8 cellular contexts compared by ENCODE assay signal in genomic region chr4:102825261-102826071, GRCh38. TPM values are rescaled to one million over a fixed set of nuclear protein-coding genes. Genes with fewer than 3 reads are reported as not detected.
DNase-seq lines count a peak whose midpoint lies in the region; ATAC-seq and TF ChIP-seq lines count a peak whose summit lies in the region.

No MANE protein-coding gene starts in this region.

- H3K4me1 ChIP-seq in HUES48 (ENCODE audit: control insufficient read depth, insufficient read depth, low read length) (peaks cover 50% of the 10 kb centered on the region), SJCRH30 (no peaks in the 10 kb centered on the region), breast epithelium (peaks cover 0 to 25% of the 10 kb centered on the region in 2 donors)

- H3K4me3 ChIP-seq in HUES48 (ENCODE audit: low read depth, low read length) (peak overlapping the region; percentile 99), SJCRH30 (peak overlapping the region; percentile 88), breast epithelium (peak overlapping the region; percentile 66 to 91 (median 67))

- TF ChIP-seq CTCF in breast epithelium (IDR thresholded peaks at IDR 0.05), result no peak

- ATAC-seq in HG03196 (IDR thresholded peaks at IDR 0.05; ENCODE audit: unreplicated experiment) (no peak), GM19463 (IDR thresholded peaks at IDR 0.05; ENCODE audit: unreplicated experiment) (no peak)

- no peaks in the 10 kb centered on the region for H3K9me3 ChIP-seq in HUES48 (ENCODE audit: control insufficient read depth, insufficient read depth, low read length)
- no peaks in the 10 kb centered on the region for H3K9me3 ChIP-seq in SJCRH30 (replicated peaks)
- H3K9me3 ChIP-seq in breast epithelium, result no peaks in the 10 kb centered on the region

- intact Hi-C loops in breast epithelium (cut with DNase I; ENCODE audit: low total_unique reads), result no loop called here

- peak; percentile 29 for TF ChIP-seq POLR2A in breast epithelium (IDR thresholded peaks at IDR 0.05)

- no peaks in the 10 kb centered on the region for H3K27me3 ChIP-seq in HUES48 (ENCODE audit: control insufficient read depth, insufficient read depth, low read length)
- H3K27me3 ChIP-seq in SJCRH30, result no peaks in the 10 kb centered on the region
- no peaks in the 10 kb centered on the region for H3K27me3 ChIP-seq in breast epithelium

- H3K27ac ChIP-seq in HUES48 (ENCODE audit: low read depth, low read length) (peak overlapping the region; percentile 100), SJCRH30 (peak overlapping the region; percentile 99), breast epithelium (peak overlapping the region; percentile 100)

- DNase-seq in DMS153 (lab: John Stamatoyannopoulos, UW) (peak; percentile 8), SJCRH30 (peak; percentile 51 to 73), breast epithelium (ENCODE audit: low spot score in 2 of 2) (peak in 1 of 2 donors; percentile 42), kidney glomerular epithelial cell (lab: John Stamatoyannopoulos, UW) (peak; percentile 48)
- DNase-seq in stimulated activated naive CD4-positive, alpha-beta T cell (lab: John Stamatoyannopoulos, UW), result peak in 4 of 6 experiments; percentile 9 to 44 (median 30)

- H3K36me3 ChIP-seq in HUES48 (ENCODE audit: control insufficient read depth, insufficient read depth, low read length), result peaks cover 43% of the 10 kb centered on the region
- H3K36me3 ChIP-seq in SJCRH30, result peaks cover 48% of the 10 kb centered on the region
- H3K36me3 ChIP-seq in breast epithelium, result no peaks in the 10 kb centered on the region

- peak overlapping the region; percentile 99 for H3K9ac ChIP-seq in HUES48 (ENCODE audit: low read depth, low read length)

RNA-seq across cellular contexts. Expression of gene UBE2D3, which starts 1.9 kb away (rescaled TPM):
- 484 and 529 TPM in 2 replicates for total RNA-seq in SJCRH30 (2014; rRNA removed; shearing (Covaris generic))
- total RNA-seq in breast epithelium, result 100 to 1,000 TPM; 374 to 405 (median 392) TPM

RNA-seq across cellular contexts. Expression of gene CISD2, which starts 43.3 kb away (rescaled TPM):
- total RNA-seq in SJCRH30 (2014; rRNA removed; shearing (Covaris generic)), result 55.1 and 64.0 TPM in 2 replicates
- total RNA-seq in breast epithelium, result 10 to 100 TPM in 2 of 3 donors, 1 to 10 TPM in 1; 9.0 to 23.9 (median 17.4) TPM
